Comparison of ENCODE assay signal across 16 cellular contexts in genomic region chr7:47743898-47744612, GRCh38.
A peak's percentile ranks its signal among the peaks of the same experiment; 100 is the strongest.
DNase-seq lines count a peak whose midpoint lies in the region; TF ChIP-seq lines count a peak whose summit lies in the region.
"Had no signal": no experiment of that assay in that cellular context is flagged by ENCODE, and none has a peak within 500 bp of the region (broad histone marks: within the 10 kb centered on the region; RNA-seq: fewer than 3 reads in every experiment).

No MANE protein-coding gene starts in this region.

- no peak for TF ChIP-seq CTCF in chondrocyte (IDR thresholded peaks at IDR 0.05)
- no peak for TF ChIP-seq CTCF in spleen (IDR thresholded peaks at IDR 0.05 in 8 of 11, conservative IDR thresholded peaks at IDR 0.05 in 3 of 11)
- TF ChIP-seq CTCF in coronary artery (IDR thresholded peaks at IDR 0.05), result no peak

- H2BK15ac ChIP-seq in mesendoderm (replicated peaks; ENCODE audit: low read depth), result no peak overlapping the region

- H3K27me3 Mint-ChIP-seq in chondrocyte (ENCODE audit: low read depth), result no peaks in the 10 kb centered on the region
- peaks cover 2 to 8% of the 10 kb centered on the region in 2 donors for H3K27me3 Mint-ChIP-seq in CD4-positive, alpha-beta memory T cell

- no peaks in the 10 kb centered on the region for H3K79me1 ChIP-seq in mesendoderm (ENCODE audit: low read length)

- H3K9me3 Mint-ChIP-seq in chondrocyte (ENCODE audit: low read depth), result no peaks in the 10 kb centered on the region
- peaks cover 0 to 3% (median 0%) of the 10 kb centered on the region in 8 donors for H3K9me3 Mint-ChIP-seq in CD4-positive, alpha-beta memory T cell
- H3K9me3 Mint-ChIP-seq: activated B cell treated with CpG ODN at 0.5 μM for 24 hours had no signal

- H2AK5ac ChIP-seq in mesendoderm (ENCODE audit: low read length), result no peak overlapping the region

- no peaks in the 10 kb centered on the region for H3K9me3 ChIP-seq in spleen
- H3K9me3 ChIP-seq in CD4-positive, alpha-beta memory T cell (ENCODE audit: control insufficient read depth in 1 of 2, low read length in 2 of 2), result no peaks in the 10 kb centered on the region
- H3K9me3 ChIP-seq: BLaER1 treated with 17β-estradiol and CSF1 and Interleukin-3, amounts not matched to agents 10 nM and 100 nM; HAP-1 had no signal

- no CpG with 5 or more reads among the region's 26 CpGs for WGBS in mesendoderm (ENCODE audit: extremely low coverage, insufficient coverage, low lambda C conversion rate)
- WGBS in spleen, 5 donors, result 53 to 58% (median 54%) methylated on average over 26 of the region's 26 CpGs

- H2BK5ac ChIP-seq in mesendoderm (ENCODE audit: low read length), result no peak overlapping the region

- H4K5ac ChIP-seq in mesendoderm (ENCODE audit: low read length), result no peak overlapping the region

- peaks cover 45% of the 10 kb centered on the region for H3K4me1 Mint-ChIP-seq in chondrocyte (ENCODE audit: low read depth)
- no peaks in the 10 kb centered on the region for H3K4me1 Mint-ChIP-seq in CD4-positive, alpha-beta memory T cell

- POLR2A ChIA-PET in CD4-positive, alpha-beta memory T cell (lab: Charles Lee; ENCODE audit: partially characterized antibody), result no interaction called here

- H3K56ac ChIP-seq in mesendoderm (ENCODE audit: low read length), result peak overlapping the region; percentile 60

- peak; percentile 36 for DNase-seq in NCI-H2171 (lab: John Stamatoyannopoulos, UW)
- peak; percentile 77 for DNase-seq in chondrocyte (ENCODE audit: low spot score)
- peak; percentile 46 for DNase-seq in mesendoderm
- DNase-seq in spleen, result peak; percentile 67
- DNase-seq in GM03348 (ENCODE audit: low spot score), result no peak
- DNase-seq in coronary artery (ENCODE audit: low spot score), result no peak
- DNase-seq in CD4-positive, alpha-beta memory T cell, result no peak
- DNase-seq: activated B cell treated with CpG ODN at 0.5 μM for 24 hours; activated CD8-positive, alpha-beta memory T cell treated with anti-CD3 and anti-CD28 coated beads, Interleukin-2, amount 50 U/mL, for 4 hours; DMS79; NCI-H1694 treated with DMSO at 0.1 percent for 48 hours; RPMI8226; T-helper 1 cell had no signal

- H3K36me3 ChIP-seq in mesendoderm (ENCODE audit: control insufficient read depth, insufficient read depth, low read length) (no peaks in the 10 kb centered on the region), spleen (no peaks in the 10 kb centered on the region)
- no peaks in the 10 kb centered on the region for H3K36me3 ChIP-seq in CD4-positive, alpha-beta memory T cell (ENCODE audit: insufficient read depth, low read length)
- H3K36me3 ChIP-seq: BLaER1 treated with 17β-estradiol and CSF1 and Interleukin-3, amounts not matched to agents 10 nM and 100 nM; HAP-1 had no signal

- H3K4me1 ChIP-seq in mesendoderm (ENCODE audit: control insufficient read depth, low read depth, low read length), result peaks cover 2% of the 10 kb centered on the region
- peaks cover 0 to 7% (median 3%) of the 10 kb centered on the region in 6 donors for H3K4me1 ChIP-seq in spleen
- H3K4me1 ChIP-seq in CD4-positive, alpha-beta memory T cell (ENCODE audit: insufficient read depth, low read length), result no peaks in the 10 kb centered on the region
- H3K4me1 ChIP-seq: HAP-1 had no signal

- H3K4me3 ChIP-seq in mesendoderm (ENCODE audit: low read length) (no peak overlapping the region), spleen (no peak overlapping the region), coronary artery (no peak overlapping the region)
- H3K4me3 ChIP-seq in CD4-positive, alpha-beta memory T cell (ENCODE audit: low read length in 2 of 2), result no peak overlapping the region
- H3K4me3 ChIP-seq: BLaER1 treated with 17β-estradiol and CSF1 and Interleukin-3, amounts not matched to agents 10 nM and 100 nM; HAP-1 had no signal

- H3K27ac Mint-ChIP-seq in chondrocyte (ENCODE audit: unreplicated experiment), result peak overlapping the region; percentile 92
- peak overlapping the region in 1 of 7 donors; percentile 25 for H3K27ac Mint-ChIP-seq in CD4-positive, alpha-beta memory T cell
- H3K27ac Mint-ChIP-seq: activated B cell treated with CpG ODN at 0.5 μM for 24 hours; activated naive CD8-positive, alpha-beta T cell had no signal

- H3K36me3 Mint-ChIP-seq in chondrocyte (ENCODE audit: low read depth), result no peaks in the 10 kb centered on the region
- no peaks in the 10 kb centered on the region for H3K36me3 Mint-ChIP-seq in CD4-positive, alpha-beta memory T cell
- H3K36me3 Mint-ChIP-seq: activated naive CD8-positive, alpha-beta T cell had no signal

- H3K27ac ChIP-seq in mesendoderm (ENCODE audit: low read depth, low read length) (no peak overlapping the region), spleen (peak overlapping the region in 3 of 8 donors; percentile 17 to 44 (median 36)), coronary artery (no peak overlapping the region)
- no peak overlapping the region for H3K27ac ChIP-seq in CD4-positive, alpha-beta memory T cell (ENCODE audit: low read depth, low read length)
- H3K27ac ChIP-seq: BLaER1 treated with 17β-estradiol and CSF1 and Interleukin-3, amounts not matched to agents 10 nM and 100 nM had no signal

- no peak overlapping the region for H3K4ac ChIP-seq in mesendoderm (ENCODE audit: low read depth, low read length)

- H3K4me3 Mint-ChIP-seq in chondrocyte (ENCODE audit: unreplicated experiment), result peak overlapping the region; percentile 46
- no peak overlapping the region for H3K4me3 Mint-ChIP-seq in CD4-positive, alpha-beta memory T cell
- H3K4me3 Mint-ChIP-seq: activated B cell treated with CpG ODN at 0.5 μM for 24 hours; activated naive CD8-positive, alpha-beta T cell had no signal

- intact Hi-C loops in spleen (cut with DNase I; ENCODE audit: low total_unique reads), result no loop called here
- intact Hi-C loops in CD4-positive, alpha-beta memory T cell (cut with micrococcal nuclease), result no loop called here

- peak overlapping the region; percentile 9 for H3K23ac ChIP-seq in mesendoderm (ENCODE audit: low read length)

- H3K27me3 ChIP-seq in mesendoderm (ENCODE audit: insufficient read depth, low read length, poor library complexity) (no peaks in the 10 kb centered on the region), spleen (replicated peaks in 1 of 7) (peaks cover 0 to 5% (median 0%) of the 10 kb centered on the region in 7 donors)
- no peaks in the 10 kb centered on the region for H3K27me3 ChIP-seq in CD4-positive, alpha-beta memory T cell (ENCODE audit: insufficient read depth, low read length)
- H3K27me3 ChIP-seq: BLaER1 treated with 17β-estradiol and CSF1 and Interleukin-3, amounts not matched to agents 10 nM and 100 nM had no signal

- CTCF ChIA-PET in CD4-positive, alpha-beta memory T cell (lab: Charles Lee; ENCODE audit: partially characterized antibody), result no interaction called here

- H3K18ac ChIP-seq in mesendoderm (ENCODE audit: low read length), result no peak overlapping the region

- H3K79me2 ChIP-seq in mesendoderm (ENCODE audit: control insufficient read depth, insufficient read depth, low read length), result no peaks in the 10 kb centered on the region

- no peak overlapping the region for H2BK120ac ChIP-seq in mesendoderm (ENCODE audit: low read depth, low read length)

- no peak for TF ChIP-seq POLR2A in spleen (IDR thresholded peaks at IDR 0.05)

- H3K4me2 ChIP-seq in mesendoderm (ENCODE audit: low read length), result peak overlapping the region; percentile 20

- H3K9ac ChIP-seq in mesendoderm (ENCODE audit: low read length), result peak overlapping the region; percentile 11
- H3K9ac ChIP-seq: BLaER1 treated with 17β-estradiol and CSF1 and Interleukin-3, amounts not matched to agents 10 nM and 100 nM had no signal

- no peak overlapping the region for H4K8ac ChIP-seq in mesendoderm (ENCODE audit: low read depth, low read length)

Comparison
In these comparisons a context has a peak if more than half of its experiments do, and no peak if none do; other contexts are left out.
1. DNase-seq: peak in NCI-H2171 (single experiment), chondrocyte (single experiment), mesendoderm (single experiment) and spleen (single experiment); none in GM03348 (single experiment), coronary artery (single experiment) and CD4-positive, alpha-beta memory T cell (0 of 5).